ENCODE assay signal across 16 cellular contexts in genomic region chr19:11281336-11282049, GRCh38. TPM values are rescaled to one million over a fixed set of nuclear protein-coding genes. Genes with fewer than 3 reads are reported as not detected.
DNase-seq lines count a peak whose midpoint lies in the region; ATAC-seq and TF ChIP-seq lines count a peak whose summit lies in the region.
"Had no signal": no experiment of that assay in that cellular context is flagged by ENCODE, and none has a peak within 500 bp of the region (broad histone marks: within the 10 kb centered on the region; RNA-seq: fewer than 3 reads in every experiment).

No MANE protein-coding gene starts in this region.

- intact Hi-C loops in natural killer cell (cut with micrococcal nuclease) (no loop called here), cardiac septum (cut with DNase I) (no loop called here)

- H3K36me3 Mint-ChIP-seq in nephron (ENCODE audit: low read depth): peaks cover 3% of the 10 kb centered on the region
- no peaks in the 10 kb centered on the region for H3K36me3 Mint-ChIP-seq in natural killer cell

- TF ChIP-seq CTCF in epithelial cell of esophagus (IDR thresholded peaks at IDR 0.05; ENCODE audit: insufficient read depth, low read depth, low read length, missing control alignments) (no peak), nephron (IDR thresholded peaks at IDR 0.05; ENCODE audit: unreplicated experiment in 3 of 3) (no peak), natural killer cell (IDR thresholded peaks at IDR 0.05) (no peak)

- H3K27ac Mint-ChIP-seq in nephron: peak overlapping the region; percentile 70 to 92 (median 85)
- no peak overlapping the region for H3K27ac Mint-ChIP-seq in natural killer cell

- peaks cover 17% of the 10 kb centered on the region for H3K4me1 Mint-ChIP-seq in nephron
- peaks cover 9% of the 10 kb centered on the region in 2 donors for H3K4me1 Mint-ChIP-seq in natural killer cell

- ATAC-seq in natural killer cell: no peak

- H3K27me3 Mint-ChIP-seq in nephron (ENCODE audit: low read depth) (peaks cover 3% of the 10 kb centered on the region), natural killer cell (ENCODE audit: low read depth in 2 of 2) (peaks cover 0 to 21% of the 10 kb centered on the region in 2 donors)

- DNase-seq in M059J (ENCODE audit: low read depth) (peak; percentile 36), RPMI8226 (peak; percentile 39), epithelial cell of esophagus (ENCODE audit: low read depth) (peak; percentile 68), DMS114 treated with DMSO at 0.1 percent for 48 hours (lab: John Stamatoyannopoulos, UW; ENCODE audit: unreplicated experiment) (no peak), natural killer cell (no peak), cardiac septum (ENCODE audit: low spot score) (no peak)
- DNase-seq: DMS79, KBM-7, NCI-H1048, NCI-H1436 treated with DMSO at 0.1 percent for 48 hours, NCI-H2029 treated with DMSO at 0.1 percent for 48 hours, SJCRH30, SW 1271 had no signal

- H3K9me3 Mint-ChIP-seq in nephron (peaks cover 2% of the 10 kb centered on the region), natural killer cell (peaks cover 0 to 2% of the 10 kb centered on the region in 2 donors)

- H3K4me3 Mint-ChIP-seq in nephron (peak overlapping the region in 1 of 3 experiments; percentile 6), natural killer cell (no peak overlapping the region)

- H3K4me3 ChIP-seq in epithelial cell of esophagus (ENCODE audit: low read length): no peak overlapping the region
- H3K4me3 ChIP-seq: HAP-1, SJCRH30 had no signal

RNA-seq across cellular contexts. Expression of gene TSPAN16, which starts 14.5 kb away (rescaled TPM):
- not detected in 2 replicates for total RNA-seq in M059J (2014; rRNA removed; shearing (Covaris generic))
- total RNA-seq in natural killer cell: not detected
- total RNA-seq in cardiac septum: not detected
- total RNA-seq: NCI-H460, SJCRH30 had no signal

RNA-seq across cellular contexts. Expression of gene DOCK6, which starts 19.2 kb away (rescaled TPM):
- 1.8 and 13.0 TPM in 2 replicates for total RNA-seq in M059J (2014; rRNA removed; shearing (Covaris generic))
- total RNA-seq in natural killer cell: 1 to 10 TPM in 1 of 3 donors, under 1 TPM in 2; 0.82 to 2.3 (median 0.86) TPM
- total RNA-seq in cardiac septum: 50.5 TPM

RNA-seq across cellular contexts. Expression of gene ANGPTL8, which starts 42.1 kb away (rescaled TPM):
- total RNA-seq in M059J (2014; rRNA removed; shearing (Covaris generic)): not detected in 2 replicates
- total RNA-seq in natural killer cell (not detected), cardiac septum (not detected)
- total RNA-seq: NCI-H460, SJCRH30 had no signal

RNA-seq across cellular contexts. Expression of gene RAB3D, which starts 58.0 kb away (rescaled TPM):
- 0.17 and 0.74 TPM in 2 replicates for total RNA-seq in M059J (2014; rRNA removed; shearing (Covaris generic))
- total RNA-seq in natural killer cell (10 to 100 TPM; 14.3 to 20.0 (median 15.7) TPM), cardiac septum (7.4 TPM)

Comparison
In these comparisons a context has a peak if more than half of its experiments do, and no peak if none do; other contexts are left out.
1. DNase-seq: peak in M059J (single experiment), RPMI8226 (single experiment) and epithelial cell of esophagus (single experiment); none in DMS114 treated with DMSO at 0.1 percent for 48 hours (single experiment), natural killer cell (single experiment) and cardiac septum (single experiment).
2. H3K27ac Mint-ChIP-seq: peak in nephron (3 of 3); none in natural killer cell (0 of 2).